In the genomic region with DNA sequence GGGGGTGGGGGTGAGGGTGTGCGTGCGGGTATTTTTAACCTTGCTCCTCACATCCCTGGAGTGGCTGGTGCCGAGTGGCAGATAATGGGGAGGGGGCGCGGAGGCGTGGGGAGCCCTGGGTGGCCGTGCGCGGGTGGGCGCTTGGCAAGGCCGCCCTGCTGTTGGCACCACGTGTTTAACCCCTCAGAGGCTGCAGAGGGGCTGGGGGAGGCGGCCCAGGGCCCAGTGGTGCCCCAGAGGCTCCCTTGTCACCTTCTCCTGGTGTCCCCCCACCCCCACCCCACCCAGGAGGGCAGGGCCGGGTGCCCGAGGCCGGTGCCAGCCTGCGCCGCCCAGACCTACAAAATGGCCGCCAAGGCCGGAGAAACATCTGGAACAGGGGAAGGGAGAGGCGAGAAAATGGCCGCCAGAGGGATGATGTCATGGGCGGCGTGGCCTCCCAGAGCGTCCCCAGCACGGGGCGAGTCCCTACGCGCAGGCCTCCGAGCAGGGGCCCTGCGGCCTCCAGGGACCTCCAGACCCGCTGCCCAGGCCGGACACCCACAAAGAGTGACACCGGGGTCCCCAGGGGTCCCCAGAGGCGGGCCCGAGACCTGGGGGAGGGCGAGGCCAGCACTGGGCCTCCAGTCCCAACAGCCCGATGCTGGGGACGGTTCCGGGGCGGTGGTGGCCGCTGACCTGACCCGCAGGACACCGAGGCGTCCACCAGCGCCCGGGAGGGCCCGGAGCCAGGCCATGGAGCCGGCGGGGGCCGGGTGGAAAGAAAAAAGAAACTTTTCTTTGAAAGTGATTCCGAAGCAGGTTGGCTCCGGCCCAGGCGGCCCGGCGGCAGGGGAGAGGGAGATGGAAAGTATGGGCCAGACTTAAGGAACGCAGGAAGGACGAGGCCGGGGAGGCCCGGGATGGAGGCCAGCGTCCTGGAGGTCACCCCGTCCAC, we compare ENCODE assay signal across 9 cellular contexts. TPM values are rescaled to one million over a fixed set of nuclear protein-coding genes. Genes with fewer than 3 reads are reported as not detected.
A peak's percentile ranks its signal among the peaks of the same experiment; 100 is the strongest.
DNase-seq lines count a peak whose midpoint lies in the region; ATAC-seq, FAIRE-seq and TF ChIP-seq lines count a peak whose summit lies in the region.
"Had no signal": no experiment of that assay in that cellular context is flagged by ENCODE, and none has a peak within 500 bp of the region (broad histone marks: within the 10 kb centered on the region; RNA-seq: fewer than 3 reads in every experiment).

No MANE protein-coding gene starts in this region.

- TF ChIP-seq CTCF in cardiac muscle cell (IDR thresholded peaks at IDR 0.05; ENCODE audit: low read depth, low read length) (no peak), pancreas (IDR thresholded peaks at IDR 0.05) (no peak)

- H3K36me3 ChIP-seq in cardiac muscle cell (no peaks in the 10 kb centered on the region), pancreas (peaks cover 0 to 2% (median 0%) of the 10 kb centered on the region in 3 donors)

- intact Hi-C loops in pancreas (cut with DNase I): loop anchor here in 1 of 3 donors (10.0 kb wide), 1 partner anchor 60 kb away; no protein-coding TSS in a partner anchor

- H3K27me3 ChIP-seq in cardiac muscle cell: no peaks in the 10 kb centered on the region
- H3K27me3 ChIP-seq in pancreas: no peaks in the 10 kb centered on the region

- H3K4me3 ChIP-seq in cardiac muscle cell (no peak overlapping the region), pancreas (peak overlapping the region in 3 of 4 donors; percentile 21 to 35 (median 33))

- peaks cover 29% of the 10 kb centered on the region for H3K4me1 ChIP-seq in cardiac muscle cell (ENCODE audit: low read depth)
- peaks cover 28 to 42% (median 31%) of the 10 kb centered on the region in 3 donors for H3K4me1 ChIP-seq in pancreas

- H3K9me3 ChIP-seq in cardiac muscle cell (ENCODE audit: low read depth) (no peaks in the 10 kb centered on the region), pancreas (no peaks in the 10 kb centered on the region)

- DNase-seq in AG08396 (ENCODE audit: low spot score): peak; percentile 93
- DNase-seq in cardiac muscle cell (ENCODE audit: low read depth in 1 of 2, low spot score in 1 of 2): peak in 1 of 2 donors; percentile 95
- DNase-seq in pancreas: peak; percentile 90 to 96 (median 94)
- DNase-seq in iPS-NIHi7 (ENCODE audit: extremely low spot score): no peak
- no peak for DNase-seq in NCI-H82 treated with DMSO at 0.1 percent for 48 hours (lab: John Stamatoyannopoulos, UW; ENCODE audit: unreplicated experiment)
- DNase-seq in stimulated activated CD8-positive, alpha-beta memory T cell treated with anti-CD3 and anti-CD28 coated beads, Interleukin-4, amount 100 ng/mL, for 48 hours: no peak
- DNase-seq in GM19238 (ENCODE audit: insufficient read length, low spot score): no peak
- DNase-seq: stimulated activated CD4-positive, alpha-beta T cell treated with anti-CD3 and anti-CD28 coated beads, Interleukin-1b, Interleukin-23, amount 100 ng/mL, for 48 hours had no signal

- peak; percentile 71 to 81 (median 78) for ATAC-seq in pancreas

- 8 to 9% methylated on average over 53 to 62 of the region's 62 CpGs for WGBS in pancreas, 2 donors

- FAIRE-seq in pancreas (lab: Jason Lieb, UNC): no peak

- H3K27ac ChIP-seq in angular gyrus (ENCODE audit: low read depth, low read length): peak overlapping the region; percentile 99
- peak overlapping the region; percentile 95 for H3K27ac ChIP-seq in cardiac muscle cell
- H3K27ac ChIP-seq in pancreas: peak overlapping the region; percentile 98 to 100 (median 100)

RNA-seq across cellular contexts. Expression of gene NFIC, which starts 38.2 kb away (rescaled TPM):
- 29.4 and 46.1 TPM in 2 replicates for total RNA-seq in cardiac muscle cell
- 32.7 and 42.2 TPM in 2 replicates for polyA plus RNA-seq in cardiac muscle cell
- 100 to 1,000 TPM; 106 to 203 (median 127) TPM for total RNA-seq in pancreas
- polyA plus RNA-seq in pancreas: 10 to 100 TPM; 21.3 to 74.9 TPM

Comparison
In these comparisons a context has a peak if more than half of its experiments do, and no peak if none do; other contexts are left out.
1. DNase-seq: peak in AG08396 (single experiment) and pancreas (6 of 6); none in iPS-NIHi7 (single experiment), NCI-H82 treated with DMSO at 0.1 percent for 48 hours (single experiment), stimulated activated CD8-positive, alpha-beta memory T cell treated with anti-CD3 and anti-CD28 coated beads, Interleukin-4, amount 100 ng/mL, for 48 hours (single experiment) and GM19238 (single experiment).
2. Peak in every context shown above with its lines, with median percentiles within 50 percentile points of each other: H3K27ac ChIP-seq.